In the genomic region with DNA sequence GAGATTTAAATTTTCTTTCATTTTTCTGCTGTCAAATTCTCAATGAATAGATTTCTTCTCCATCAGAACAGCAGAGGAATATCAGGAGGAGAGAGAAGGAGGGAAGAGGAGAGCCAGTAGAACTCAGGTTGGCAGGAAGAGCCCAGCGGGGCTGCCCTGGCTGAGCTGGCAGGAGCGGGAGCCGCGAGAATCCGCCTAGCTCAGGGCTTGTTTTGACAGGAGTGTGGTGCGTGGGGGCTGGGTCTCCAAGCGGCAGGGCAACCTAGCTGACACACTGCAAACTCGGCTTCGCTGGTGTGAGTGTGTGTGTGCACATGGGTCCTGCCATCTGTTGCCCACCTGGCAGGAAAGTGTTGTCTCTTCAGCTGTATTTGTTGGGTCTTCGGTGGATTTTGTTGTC, we compare ENCODE assay signal across 2 cellular contexts.
TF ChIP-seq lines count a peak whose summit lies in the region.

No MANE protein-coding gene starts in this region.

TF ChIP-seq in GM23338, 12 proteins besides CTCF, POLR2A, EP300 and RAD21:
- TF ChIP-seq EZH2phosphoT487 (IDR thresholded peaks at IDR 0.05; ENCODE audit: unreplicated experiment) (no peak), POLR2AphosphoS5 (IDR thresholded peaks at IDR 0.05; ENCODE audit: low read depth) (no peak), ZNF114 (CRISPR knock-in tag; IDR thresholded peaks at IDR 0.05) (no peak)

TF ChIP-seq in K562, 482 proteins besides CTCF, POLR2A, EP300 and RAD21:
- no peak for TF ChIP-seq SREBF1 (IDR thresholded peaks at IDR 0.05; ENCODE audit: borderline replicate concordance, low read depth, low read length)
- TF ChIP-seq DIDO1 (tag; IDR thresholded peaks at IDR 0.05; ENCODE audit: low read depth): no peak
- no peak for TF ChIP-seq ZNF584 (CRISPR knock-in tag; IDR thresholded peaks at IDR 0.05; ENCODE audit: low read depth)
- TF ChIP-seq NR2F6 (CRISPR knock-in tag; IDR thresholded peaks at IDR 0.05): no peak
- TF ChIP-seq, protein P1, sequence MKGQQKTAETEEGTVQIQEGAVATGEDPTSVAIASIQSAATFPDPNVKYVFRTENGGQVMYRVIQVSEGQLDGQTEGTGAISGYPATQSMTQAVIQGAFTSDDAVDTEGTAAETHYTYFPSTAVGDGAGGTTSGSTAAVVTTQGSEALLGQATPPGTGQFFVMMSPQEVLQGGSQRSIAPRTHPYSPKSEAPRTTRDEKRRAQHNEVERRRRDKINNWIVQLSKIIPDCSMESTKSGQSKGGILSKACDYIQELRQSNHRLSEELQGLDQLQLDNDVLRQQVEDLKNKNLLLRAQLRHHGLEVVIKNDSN (CRISPR knock-in tag; IDR thresholded peaks at IDR 0.05): no peak
- no peak for TF ChIP-seq TSC22D4 (tag; IDR thresholded peaks at IDR 0.05)
- TF ChIP-seq, protein P2, sequence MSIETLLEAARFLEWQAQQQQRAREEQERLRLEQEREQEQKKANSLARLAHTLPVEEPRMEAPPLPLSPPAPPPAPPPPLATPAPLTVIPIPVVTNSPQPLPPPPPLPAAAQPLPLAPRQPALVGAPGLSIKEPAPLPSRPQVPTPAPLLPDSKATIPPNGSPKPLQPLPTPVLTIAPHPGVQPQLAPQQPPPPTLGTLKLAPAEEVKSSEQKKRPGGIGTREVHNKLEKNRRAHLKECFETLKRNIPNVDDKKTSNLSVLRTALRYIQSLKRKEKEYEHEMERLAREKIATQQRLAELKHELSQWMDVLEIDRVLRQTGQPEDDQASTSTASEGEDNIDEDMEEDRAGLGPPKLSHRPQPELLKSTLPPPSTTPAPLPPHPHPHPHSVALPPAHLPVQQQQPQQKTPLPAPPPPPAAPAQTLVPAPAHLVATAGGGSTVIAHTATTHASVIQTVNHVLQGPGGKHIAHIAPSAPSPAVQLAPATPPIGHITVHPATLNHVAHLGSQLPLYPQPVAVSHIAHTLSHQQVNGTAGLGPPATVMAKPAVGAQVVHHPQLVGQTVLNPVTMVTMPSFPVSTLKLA (conservative IDR thresholded peaks at IDR 0.05): no peak
- no peak for TF ChIP-seq ZEB2 (IDR thresholded peaks at IDR 0.05)
- TF ChIP-seq, protein P3, sequence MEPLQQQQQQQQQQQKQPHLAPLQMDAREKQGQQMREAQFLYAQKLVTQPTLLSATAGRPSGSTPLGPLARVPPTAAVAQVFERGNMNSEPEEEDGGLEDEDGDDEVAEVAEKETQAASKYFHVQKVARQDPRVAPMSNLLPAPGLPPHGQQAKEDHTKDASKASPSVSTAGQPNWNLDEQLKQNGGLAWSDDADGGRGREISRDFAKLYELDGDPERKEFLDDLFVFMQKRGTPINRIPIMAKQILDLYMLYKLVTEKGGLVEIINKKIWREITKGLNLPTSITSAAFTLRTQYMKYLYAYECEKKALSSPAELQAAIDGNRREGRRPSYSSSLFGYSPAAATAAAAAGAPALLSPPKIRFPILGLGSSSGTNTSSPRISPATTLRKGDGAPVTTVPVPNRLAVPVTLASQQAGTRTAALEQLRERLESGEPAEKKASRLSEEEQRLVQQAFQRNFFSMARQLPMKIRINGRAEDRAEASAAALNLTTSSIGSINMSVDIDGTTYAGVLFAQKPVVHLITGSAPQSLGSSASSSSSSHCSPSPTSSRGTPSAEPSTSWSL (CRISPR knock-in tag; IDR thresholded peaks at IDR 0.05; ENCODE audit: borderline replicate concordance): no peak
- TF ChIP-seq CTBP1 (IDR thresholded peaks at IDR 0.05; ENCODE audit: borderline replicate concordance): no peak
